ENCODE assay signal across 28 cellular contexts in genomic region chr2:133878326-133878725, GRCh38.
"Had no signal": no experiment of that assay in that cellular context is flagged by ENCODE, and none has a peak within 500 bp of the region (broad histone marks: within the 10 kb centered on the region; RNA-seq: fewer than 3 reads in every experiment).

No MANE protein-coding gene starts in this region.

- H3K4me3 Mint-ChIP-seq: stimulated activated effector memory CD8-positive, alpha-beta T cell treated with anti-CD3 and anti-CD28 coated beads, Interleukin-12 subunit alpha, Interleukin-12 subunit beta, amount 100 ng/mL, for 72 hours; stimulated activated memory B cell treated with anti-CD40 and anti-IgM and Interleukin-4, amounts not matched to agents 10 μg/mL and 1 μg/mL and 100 μg/mL, for 72 hours; stimulated activated naive B cell treated with anti-CD40 and anti-IgM and Interleukin-4, amounts not matched to agents 10 μg/mL and 1 μg/mL and 100 μg/mL, for 72 hours; stimulated activated naive CD8-positive, alpha-beta T cell treated with anti-CD3 and anti-CD28 coated beads, Interleukin-15, amount 100 ng/mL, for 72 hours; stimulated activated naive CD8-positive, alpha-beta T cell treated with anti-CD3 and anti-CD28 coated beads, Interleukin-15, Interleukin-2, amounts not matched to agents 100 ng/mL and 50 ng/mL, for 24 hours; type B pancreatic cell had no signal

- H3K4me1 Mint-ChIP-seq: stimulated activated effector memory CD8-positive, alpha-beta T cell treated with anti-CD3 and anti-CD28 coated beads, Interleukin-12 subunit alpha, Interleukin-12 subunit beta, amount 100 ng/mL, for 72 hours; stimulated activated memory B cell treated with anti-CD40 and anti-IgM and Interleukin-4, amounts not matched to agents 10 μg/mL and 1 μg/mL and 100 μg/mL, for 72 hours; stimulated activated naive B cell treated with anti-CD40 and anti-IgM and Interleukin-4, amounts not matched to agents 10 μg/mL and 1 μg/mL and 100 μg/mL, for 72 hours; stimulated activated naive CD8-positive, alpha-beta T cell treated with anti-CD3 and anti-CD28 coated beads, Interleukin-15, amount 100 ng/mL, for 72 hours had no signal

- H3K36me3 Mint-ChIP-seq: stimulated activated effector memory CD8-positive, alpha-beta T cell treated with anti-CD3 and anti-CD28 coated beads, Interleukin-12 subunit alpha, Interleukin-12 subunit beta, amount 100 ng/mL, for 72 hours; stimulated activated naive B cell treated with anti-CD40 and anti-IgM and Interleukin-4, amounts not matched to agents 10 μg/mL and 1 μg/mL and 100 μg/mL, for 72 hours; type B pancreatic cell had no signal

- H3K27me3 ChIP-seq: testis, thyroid gland, tibial nerve, transverse colon, upper lobe of left lung, uterus, vagina had no signal

- H3K9me3 Mint-ChIP-seq: stimulated activated effector memory CD8-positive, alpha-beta T cell treated with anti-CD3 and anti-CD28 coated beads, Interleukin-12 subunit alpha, Interleukin-12 subunit beta, amount 100 ng/mL, for 72 hours; stimulated activated memory B cell treated with anti-CD40 and anti-IgM and Interleukin-4, amounts not matched to agents 10 μg/mL and 1 μg/mL and 100 μg/mL, for 72 hours; stimulated activated naive CD8-positive, alpha-beta T cell treated with anti-CD3 and anti-CD28 coated beads, Interleukin-15, amount 100 ng/mL, for 72 hours; stimulated activated naive CD8-positive, alpha-beta T cell treated with anti-CD3 and anti-CD28 coated beads, Interleukin-15, Interleukin-2, amounts not matched to agents 100 ng/mL and 50 ng/mL, for 24 hours; type B pancreatic cell had no signal

- H3K4me3 ChIP-seq: stomach, suprapubic skin, testis, thoracic aorta, thyroid gland, tibial artery, tibial nerve, transverse colon, upper lobe of left lung, upper lobe of right lung, uterus, vagina had no signal

- ATAC-seq: stimulated activated effector memory CD8-positive, alpha-beta T cell treated with anti-CD3 and anti-CD28 coated beads, Interleukin-12 subunit alpha, Interleukin-12 subunit beta, amount 100 ng/mL, for 72 hours; stimulated activated memory B cell treated with anti-CD40 and anti-IgM and Interleukin-4, amounts not matched to agents 10 μg/mL and 1 μg/mL and 100 μg/mL, for 72 hours; stimulated activated naive B cell treated with anti-CD40 and anti-IgM and Interleukin-4, amounts not matched to agents 10 μg/mL and 1 μg/mL and 100 μg/mL, for 72 hours; stimulated activated naive CD8-positive, alpha-beta T cell treated with anti-CD3 and anti-CD28 coated beads, Interleukin-15, amount 100 ng/mL, for 72 hours; stimulated activated naive CD8-positive, alpha-beta T cell treated with anti-CD3 and anti-CD28 coated beads, Interleukin-15, Interleukin-2, amounts not matched to agents 100 U/mL and 50 U/mL, for 24 hours; upper lobe of right lung had no signal

- DNase-seq: stimulated activated CD4-positive, alpha-beta T cell treated with anti-CD3 and anti-CD28 coated beads, Interleukin-2, amount 100 ng/mL, for 48 hours; stimulated activated CD4-positive, alpha-beta T cell treated with anti-CD3 and anti-CD28 coated beads, Interleukin-4, amount 100 ng/mL, for 1 hour; stimulated activated CD4-positive, alpha-beta T cell treated with anti-CD3 and anti-CD28 coated beads, Interleukin-4, amount 100 ng/mL, for 24 hours; stimulated activated CD4-positive, alpha-beta T cell treated with anti-CD3 and anti-CD28 coated beads, Interleukin-4, amount 100 ng/mL, for 4 hours; stimulated activated CD8-positive, alpha-beta memory T cell treated with anti-CD3 and anti-CD28 coated beads, Interleukin-4, amount 100 ng/mL, for 48 hours; stimulated activated naive B cell treated with anti-CD40 and anti-IgM and Interleukin-4, amounts not matched to agents 10 μg/mL and 1 μg/mL and 100 μg/mL, for 72 hours; stimulated activated naive CD4-positive, alpha-beta T cell; stimulated activated naive CD4-positive, alpha-beta T cell treated with Interleukin-2 at 50 U/mL for 16 hours; stimulated activated naive CD8-positive, alpha-beta T cell treated with anti-CD3 and anti-CD28 coated beads, Interleukin-15, amount 100 ng/mL, for 72 hours; stimulated activated naive CD8-positive, alpha-beta T cell treated with anti-CD3 and anti-CD28 coated beads, Interleukin-15, Interleukin-2, amounts not matched to agents 100 U/mL and 50 U/mL, for 24 hours; stomach; substantia nigra; testis; thyroid gland; tibial artery; transverse colon; trophoblast cell; upper lobe of left lung; upper lobe of right lung; uterus had no signal

- H3K27ac ChIP-seq: stomach, suprapubic skin, testis, thoracic aorta, thyroid gland, tibial artery, tibial nerve, transverse colon, upper lobe of left lung, upper lobe of right lung, uterus, vagina had no signal

- H3K36me3 ChIP-seq: stomach, suprapubic skin, thoracic aorta, thyroid gland, tibial artery, tibial nerve, transverse colon, upper lobe of left lung, upper lobe of right lung, uterus, vagina had no signal

- H3K27ac Mint-ChIP-seq: stimulated activated effector memory CD8-positive, alpha-beta T cell treated with anti-CD3 and anti-CD28 coated beads, Interleukin-12 subunit alpha, Interleukin-12 subunit beta, amount 100 ng/mL, for 72 hours; stimulated activated memory B cell treated with anti-CD40 and anti-IgM and Interleukin-4, amounts not matched to agents 10 μg/mL and 1 μg/mL and 100 μg/mL, for 72 hours; stimulated activated naive B cell treated with anti-CD40 and anti-IgM and Interleukin-4, amounts not matched to agents 10 μg/mL and 1 μg/mL and 100 μg/mL, for 72 hours; stimulated activated naive CD8-positive, alpha-beta T cell treated with anti-CD3 and anti-CD28 coated beads, Interleukin-15, amount 100 ng/mL, for 72 hours; stimulated activated naive CD8-positive, alpha-beta T cell treated with anti-CD3 and anti-CD28 coated beads, Interleukin-15, Interleukin-2, amounts not matched to agents 100 ng/mL and 50 ng/mL, for 24 hours; type B pancreatic cell had no signal

- H3K4me1 ChIP-seq: stomach, suprapubic skin, testis, thyroid gland, tibial artery, tibial nerve, transverse colon, upper lobe of left lung, upper lobe of right lung, uterus, vagina had no signal

- H3K9me3 ChIP-seq: stomach, suprapubic skin, testis, thoracic aorta, thyroid gland, tibial artery, tibial nerve, transverse colon, upper lobe of left lung, upper lobe of right lung, uterus, vagina had no signal
